In the genomic region with DNA sequence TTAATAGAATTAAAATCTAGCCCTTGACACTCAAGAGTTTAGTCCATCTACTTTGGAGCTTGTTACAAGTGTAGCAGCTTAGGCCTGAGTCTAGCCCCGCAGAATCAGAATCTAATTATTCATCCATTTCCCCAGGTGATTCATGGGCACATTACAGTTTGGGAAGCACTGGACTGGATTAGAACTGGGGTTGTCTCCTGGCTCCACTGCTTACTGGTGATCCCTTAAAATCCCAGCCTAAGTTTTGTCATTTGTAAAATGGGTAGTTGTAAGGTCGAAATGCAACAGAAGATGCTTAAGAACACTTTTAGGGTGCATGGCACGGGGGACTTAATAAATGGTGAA, we compare ENCODE assay signal across 2 cellular contexts.
TF ChIP-seq lines count a peak whose summit lies in the region.

No MANE protein-coding gene starts in this region.

TF ChIP-seq in SK-N-SH, 30 proteins besides CTCF, POLR2A, EP300 and RAD21 (continued from another document):
- TF ChIP-seq, protein P1, sequence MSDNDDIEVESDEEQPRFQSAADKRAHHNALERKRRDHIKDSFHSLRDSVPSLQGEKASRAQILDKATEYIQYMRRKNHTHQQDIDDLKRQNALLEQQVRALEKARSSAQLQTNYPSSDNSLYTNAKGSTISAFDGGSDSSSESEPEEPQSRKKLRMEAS (IDR thresholded peaks at IDR 0.05; ENCODE audit: low read depth): no peak
- TF ChIP-seq TAF1 (IDR thresholded peaks at IDR 0.05; ENCODE audit: borderline replicate concordance, low read depth, low read length): no peak
- TF ChIP-seq FOXJ3 (CRISPR knock-in tag; IDR thresholded peaks at IDR 0.05): no peak
- no peak for TF ChIP-seq YY1 (IDR thresholded peaks at IDR 0.05; ENCODE audit: low read depth)
- TF ChIP-seq, protein P2, sequence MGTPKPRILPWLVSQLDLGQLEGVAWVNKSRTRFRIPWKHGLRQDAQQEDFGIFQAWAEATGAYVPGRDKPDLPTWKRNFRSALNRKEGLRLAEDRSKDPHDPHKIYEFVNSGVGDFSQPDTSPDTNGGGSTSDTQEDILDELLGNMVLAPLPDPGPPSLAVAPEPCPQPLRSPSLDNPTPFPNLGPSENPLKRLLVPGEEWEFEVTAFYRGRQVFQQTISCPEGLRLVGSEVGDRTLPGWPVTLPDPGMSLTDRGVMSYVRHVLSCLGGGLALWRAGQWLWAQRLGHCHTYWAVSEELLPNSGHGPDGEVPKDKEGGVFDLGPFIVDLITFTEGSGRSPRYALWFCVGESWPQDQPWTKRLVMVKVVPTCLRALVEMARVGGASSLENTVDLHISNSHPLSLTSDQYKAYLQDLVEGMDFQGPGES (IDR thresholded peaks at IDR 0.05; ENCODE audit: low read depth, low read length): no peak
- TF ChIP-seq RFX5 (IDR thresholded peaks at IDR 0.05; ENCODE audit: low read length): no peak
TF ChIP-seq in SK-N-SH: peak in this region for 0.

TF ChIP-seq in SK-N-SH treated with all-trans-retinoic acid at 6 μM for 48 hours, 23 proteins besides CTCF, POLR2A, EP300 and RAD21 (continued from another document):
- TF ChIP-seq CSDC2 (CRISPR knock-in tag; IDR thresholded peaks at IDR 0.05): no peak
- no peak for TF ChIP-seq ESRRG (CRISPR knock-in tag; IDR thresholded peaks at IDR 0.05)
- no peak for TF ChIP-seq RARB (CRISPR knock-in tag; IDR thresholded peaks at IDR 0.05)
- no peak for TF ChIP-seq ZNF70 (CRISPR knock-in tag; IDR thresholded peaks at IDR 0.05)
- no peak for TF ChIP-seq OSR1 (CRISPR knock-in tag; IDR thresholded peaks at IDR 0.05)
- TF ChIP-seq ZNF565 (CRISPR knock-in tag; conservative IDR thresholded peaks at IDR 0.05; ENCODE audit: low read depth): no peak
- TF ChIP-seq, protein P3, sequence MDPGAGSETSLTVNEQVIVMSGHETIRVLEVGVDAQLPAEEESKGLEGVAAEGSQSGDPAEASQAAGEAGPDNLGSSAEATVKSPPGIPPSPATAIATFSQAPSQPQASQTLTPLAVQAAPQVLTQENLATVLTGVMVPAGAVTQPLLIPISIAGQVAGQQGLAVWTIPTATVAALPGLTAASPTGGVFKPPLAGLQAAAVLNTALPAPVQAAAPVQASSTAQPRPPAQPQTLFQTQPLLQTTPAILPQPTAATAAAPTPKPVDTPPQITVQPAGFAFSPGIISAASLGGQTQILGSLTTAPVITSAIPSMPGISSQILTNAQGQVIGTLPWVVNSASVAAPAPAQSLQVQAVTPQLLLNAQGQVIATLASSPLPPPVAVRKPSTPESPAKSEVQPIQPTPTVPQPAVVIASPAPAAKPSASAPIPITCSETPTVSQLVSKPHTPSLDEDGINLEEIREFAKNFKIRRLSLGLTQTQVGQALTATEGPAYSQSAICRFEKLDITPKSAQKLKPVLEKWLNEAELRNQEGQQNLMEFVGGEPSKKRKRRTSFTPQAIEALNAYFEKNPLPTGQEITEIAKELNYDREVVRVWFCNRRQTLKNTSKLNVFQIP (CRISPR knock-in tag; IDR thresholded peaks at IDR 0.05; ENCODE audit: borderline replicate concordance, low read depth): no peak
- TF ChIP-seq ZNF8 (CRISPR knock-in tag; IDR thresholded peaks at IDR 0.05): no peak
- no peak for TF ChIP-seq ZFP3 (CRISPR knock-in tag; IDR thresholded peaks at IDR 0.05)
- TF ChIP-seq ZFP30 (CRISPR knock-in tag; IDR thresholded peaks at IDR 0.05): no peak
TF ChIP-seq in SK-N-SH treated with all-trans-retinoic acid at 6 μM for 48 hours: peak in this region for 0.
